In genomic region chr5:74042559-74043357, GRCh38 we compare ENCODE assay signal across 18 cellular contexts.
A peak's percentile ranks its signal among the peaks of the same experiment; 100 is the strongest.
DNase-seq lines count a peak whose midpoint lies in the region; ATAC-seq and TF ChIP-seq lines count a peak whose summit lies in the region.
"Had no signal": no experiment of that assay in that cellular context is flagged by ENCODE, and none has a peak within 500 bp of the region (broad histone marks: within the 10 kb centered on the region; RNA-seq: fewer than 3 reads in every experiment).

No MANE protein-coding gene starts in this region.

- peaks cover 36% of the 10 kb centered on the region for H3K4me1 ChIP-seq in osteoblast (ENCODE audit: insufficient read depth, low read length)

- no peak for ATAC-seq in GM19395 (IDR thresholded peaks at IDR 0.05; ENCODE audit: unreplicated experiment)
- ATAC-seq: CD8-positive, alpha-beta T cell; natural killer cell treated with Interleukin-12 subunit alpha and Interleukin-12 subunit beta and Interleukin-15 and Interleukin-18, amount 100 ng/mL, for 72 hours had no signal

- peak overlapping the region; percentile 41 for H3K4me2 ChIP-seq in osteoblast (ENCODE audit: insufficient read depth, low read length)

- H3K36me3 ChIP-seq in osteoblast (ENCODE audit: insufficient read depth, low read length): no peaks in the 10 kb centered on the region

- H3K27me3 ChIP-seq in osteoblast (ENCODE audit: insufficient read depth, low read length): no peaks in the 10 kb centered on the region

- TF ChIP-seq CTCF in fibroblast of mammary gland (conservative IDR thresholded peaks at IDR 0.05; ENCODE audit: control insufficient read depth, insufficient read depth, low read depth, low read length): no peak
- no peak for TF ChIP-seq CTCF in osteoblast (IDR thresholded peaks at IDR 0.05; ENCODE audit: extremely low read depth, low read depth, low read length)

- peak overlapping the region; percentile 50 for H3K27ac ChIP-seq in osteoblast (ENCODE audit: low read depth, low read length)

- H3K9me3 ChIP-seq in osteoblast (ENCODE audit: low read depth, low read length): no peaks in the 10 kb centered on the region

- H2AFZ ChIP-seq in osteoblast (ENCODE audit: low read length): peak overlapping the region; percentile 1

- H4K20me1 ChIP-seq in osteoblast (ENCODE audit: insufficient read depth, low read length): no peaks in the 10 kb centered on the region

- DNase-seq in EH (ENCODE audit: low read depth): peak; percentile 90
- peak; percentile 52 for DNase-seq in NCI-H69 (lab: John Stamatoyannopoulos, UW)
- peak; percentile 82 for DNase-seq in fibroblast of mammary gland (ENCODE audit: low read depth)
- peak; percentile 36 for DNase-seq in osteoblast (ENCODE audit: insufficient read length, low spot score, missing footprints)
- DNase-seq in NCI-H1694 (lab: John Stamatoyannopoulos, UW): no peak
- DNase-seq in HUDEP-2 (lab: John Stamatoyannopoulos, UW; ENCODE audit: unreplicated experiment in 76 of 76): no peak
- DNase-seq in HuH-7 (ENCODE audit: low spot score): no peak
- DNase-seq: activated CD4-positive, alpha-beta T cell treated with anti-CD3 and anti-CD28 coated beads, Interleukin-2, amount 10 ng/mL, durations not matched to agents 24 days and 14 days; activated naive CD4-positive, alpha-beta T cell treated with anti-CD3 and anti-CD28 coated beads, Interleukin-2, amount 10 ng/mL, durations not matched to agents 7 days and 5 days; CD8-positive, alpha-beta T cell; H9; hypothalamus; NCI-H526; stimulated activated CD4-positive, alpha-beta T cell treated with anti-CD3 and anti-CD28 coated beads, Interleukin-1b, Interleukin-23, amount 100 ng/mL, for 48 hours; stimulated activated naive CD4-positive, alpha-beta T cell treated with Interleukin-2 at 50 U/mL for 16 hours had no signal

- H3K79me2 ChIP-seq in osteoblast (ENCODE audit: insufficient read depth, low read length): no peaks in the 10 kb centered on the region

- no peak overlapping the region for H3K4me3 ChIP-seq in fibroblast of mammary gland (ENCODE audit: control insufficient read depth, low read depth, low read length)
- no peak overlapping the region for H3K4me3 ChIP-seq in osteoblast (ENCODE audit: insufficient read depth, low read length)
- H3K4me3 ChIP-seq: dorsolateral prefrontal cortex had no signal

Comparison
In these comparisons a context has a peak if more than half of its experiments do, and no peak if none do; other contexts are left out.
1. DNase-seq: peak in EH (single experiment), NCI-H69 (single experiment), fibroblast of mammary gland (single experiment) and osteoblast (single experiment); none in NCI-H1694 (single experiment), HUDEP-2 (0 of 76) and HuH-7 (single experiment).